ENCODE assay signal across 8 cellular contexts in genomic region chr7:142516038-142516501, GRCh38.
A peak's percentile ranks its signal among the peaks of the same experiment; 100 is the strongest.
DNase-seq lines count a peak whose midpoint lies in the region; ATAC-seq, FAIRE-seq and TF ChIP-seq lines count a peak whose summit lies in the region.

No MANE protein-coding gene starts in this region.

- TF ChIP-seq CTCF in D721Med (IDR thresholded peaks at IDR 0.05; ENCODE audit: insufficient read depth, missing control alignments): peak; percentile 82
- TF ChIP-seq CTCF in glutamatergic neuron (IDR thresholded peaks at IDR 0.05; ENCODE audit: partially characterized antibody, unreplicated experiment): peak; percentile 84
- no peak for TF ChIP-seq CTCF in lower leg skin (IDR thresholded peaks at IDR 0.05)

- CTCF ChIA-PET in activated CD8-positive, alpha-beta T cell treated with anti-CD3 and anti-CD28 coated beads, Interleukin-2, amount 10 ng/mL, durations not matched to agents 7 days and 5 days (lab: Charles Lee): interaction anchor here (0.6 to 2.9 kb wide), 34 partner anchors 8 to 699 kb away, joined by 3 to 24 read pairs (median 4); no protein-coding TSS in a partner anchor

- TF ChIP-seq POLR2A in lower leg skin (IDR thresholded peaks at IDR 0.05): no peak

- DNase-seq in D721Med (ENCODE audit: insufficient read length, low spot score) (peak; percentile 25), NCI-H1930 (lab: John Stamatoyannopoulos, UW) (peak; percentile 19 to 53), glutamatergic neuron (peak; percentile 46), pulmonary artery endothelial cell (ENCODE audit: low read depth, low spot score) (peak; percentile 33), lower leg skin (ENCODE audit: low spot score in 2 of 2) (no peak)
- peak; percentile 56 for DNase-seq in activated CD8-positive, alpha-beta T cell treated with anti-CD3 and anti-CD28 coated beads, Interleukin-2, amount 10 ng/mL, durations not matched to agents 7 days and 5 days

- no peak for FAIRE-seq in D721Med (lab: Jason Lieb, UNC)

- no peaks in the 10 kb centered on the region for H3K9me3 Mint-ChIP-seq in activated CD8-positive, alpha-beta T cell treated with anti-CD3 and anti-CD28 coated beads, Interleukin-2, amount 10 ng/mL, durations not matched to agents 7 days and 5 days (ENCODE audit: insufficient read depth)
- peaks cover 7% of the 10 kb centered on the region for H3K9me3 Mint-ChIP-seq in glutamatergic neuron (ENCODE audit: unreplicated experiment)

- 6 to 9% methylated on average over 3 of the region's 3 CpGs for WGBS in lower leg skin, 2 donors

- H3K27ac Mint-ChIP-seq in activated CD8-positive, alpha-beta T cell treated with anti-CD3 and anti-CD28 coated beads, Interleukin-2, amount 10 ng/mL, durations not matched to agents 7 days and 5 days: no peak overlapping the region
- no peak overlapping the region for H3K27ac Mint-ChIP-seq in glutamatergic neuron (ENCODE audit: unreplicated experiment)

- H3K4me1 Mint-ChIP-seq in activated CD8-positive, alpha-beta T cell treated with anti-CD3 and anti-CD28 coated beads, Interleukin-2, amount 10 ng/mL, durations not matched to agents 7 days and 5 days (ENCODE audit: low read depth): peaks cover 31% of the 10 kb centered on the region
- H3K4me1 Mint-ChIP-seq in glutamatergic neuron (ENCODE audit: low read depth, unreplicated experiment): peaks cover 38% of the 10 kb centered on the region

- POLR2A ChIA-PET in activated CD8-positive, alpha-beta T cell treated with anti-CD3 and anti-CD28 coated beads, Interleukin-2, amount 10 ng/mL, durations not matched to agents 7 days and 5 days (lab: Charles Lee): interaction anchor here (0.7 kb wide), 1 partner anchor 31 kb away, joined by 3 read pairs; no protein-coding TSS in a partner anchor

- H3K36me3 Mint-ChIP-seq in activated CD8-positive, alpha-beta T cell treated with anti-CD3 and anti-CD28 coated beads, Interleukin-2, amount 10 ng/mL, durations not matched to agents 7 days and 5 days (ENCODE audit: low read depth): no peaks in the 10 kb centered on the region
- no peaks in the 10 kb centered on the region for H3K36me3 Mint-ChIP-seq in glutamatergic neuron (ENCODE audit: unreplicated experiment)

- H3K4me3 Mint-ChIP-seq in activated CD8-positive, alpha-beta T cell treated with anti-CD3 and anti-CD28 coated beads, Interleukin-2, amount 10 ng/mL, durations not matched to agents 7 days and 5 days: no peak overlapping the region
- no peak overlapping the region for H3K4me3 Mint-ChIP-seq in glutamatergic neuron (ENCODE audit: unreplicated experiment)

- H3K27me3 Mint-ChIP-seq in activated CD8-positive, alpha-beta T cell treated with anti-CD3 and anti-CD28 coated beads, Interleukin-2, amount 10 ng/mL, durations not matched to agents 7 days and 5 days (ENCODE audit: low read depth): peaks cover 4% of the 10 kb centered on the region
- peaks cover 2% of the 10 kb centered on the region for H3K27me3 Mint-ChIP-seq in glutamatergic neuron (ENCODE audit: unreplicated experiment)

- intact Hi-C loops in lower leg skin (cut with DNase I; ENCODE audit: low total_unique reads): no loop called here

- H3K4me3 ChIP-seq in lower leg skin (ENCODE audit: low read depth, poor library complexity, severe bottlenecking): no peak overlapping the region

- ATAC-seq in GM18873 (IDR thresholded peaks at IDR 0.05; ENCODE audit: low FRiP score, unreplicated experiment): peak; percentile 85
- peak; percentile 77 for ATAC-seq in HG03025 (IDR thresholded peaks at IDR 0.05; ENCODE audit: low FRiP score, unreplicated experiment)
- ATAC-seq in activated CD8-positive, alpha-beta T cell treated with anti-CD3 and anti-CD28 coated beads, Interleukin-2, amount 10 ng/mL, durations not matched to agents 7 days and 5 days: peak; percentile 79

Comparison
In these comparisons a context has a peak if more than half of its experiments do, and no peak if none do; other contexts are left out.
1. DNase-seq: peak in D721Med (single experiment), NCI-H1930 (2 of 2), activated CD8-positive, alpha-beta T cell treated with anti-CD3 and anti-CD28 coated beads, Interleukin-2, amount 10 ng/mL, durations not matched to agents 7 days and 5 days (single experiment), glutamatergic neuron (single experiment) and pulmonary artery endothelial cell (single experiment); none in lower leg skin (0 of 2).
2. CTCF ChIP-seq: peak in D721Med (single experiment) and glutamatergic neuron (single experiment); none in lower leg skin (0 of 3).
3. Peak in every context shown above with its lines, with median percentiles within 50 percentile points of each other: ATAC-seq.